Comparison of ENCODE assay signal across 1 cellular context in genomic region chr19:911197-912033, GRCh38.
TF ChIP-seq lines count a peak whose summit lies in the region.

No MANE protein-coding gene starts in this region.

TF ChIP-seq in K562, 482 proteins besides CTCF, POLR2A, EP300 and RAD21 (continued from another document):
- TF ChIP-seq SFPQ (IDR thresholded peaks at IDR 0.05; ENCODE audit: low read depth, low read length), result no peak
- peak; percentile 89 for TF ChIP-seq ZNF740 (CRISPR knock-in tag; IDR thresholded peaks at IDR 0.05)
- no peak for TF ChIP-seq ZNF740 (tag; IDR thresholded peaks at IDR 0.05)
- TF ChIP-seq ZFX (CRISPR knock-in tag; IDR thresholded peaks at IDR 0.05), result peak; percentile 39; the same call in 1 of the 2 replicates
- TF ChIP-seq MNT (conservative IDR thresholded peaks at IDR 0.05), result peak; percentile 74 to 81
- no peak for TF ChIP-seq NCOR1 (IDR thresholded peaks at IDR 0.05)
- peak in 1 of 2 experiments; percentile 71; a peak in 1 of 4 replicates for TF ChIP-seq UBTF (IDR thresholded peaks at IDR 0.05; ENCODE audit: borderline replicate concordance in 1 of 2, low read depth in 2 of 2, low read length in 2 of 2)
- peak in 1 of 2 experiments; percentile 72; a peak in 2 of 4 replicates for TF ChIP-seq MLLT1 (IDR thresholded peaks at IDR 0.05)
- TF ChIP-seq HDAC1 (IDR thresholded peaks at IDR 0.05), result peak in 1 of 2 experiments; percentile 66; a peak in 1 of 4 replicates
- TF ChIP-seq BCOR (IDR thresholded peaks at IDR 0.05), result peak; percentile 95
- TF ChIP-seq RB1 (IDR thresholded peaks at IDR 0.05; ENCODE audit: low read depth), result 0 out of 2 replicates have a peak, but pooled peaks have one; percentile 5
- TF ChIP-seq POLR2G (IDR thresholded peaks at IDR 0.05; ENCODE audit: low read depth, low read length), result peak; percentile 83
- TF ChIP-seq ZNF431 (CRISPR knock-in tag; IDR thresholded peaks at IDR 0.05), result 0 out of 2 replicates have a peak, but pooled peaks have one; percentile 28
- TF ChIP-seq SLC30A9 (CRISPR knock-in tag; IDR thresholded peaks at IDR 0.05), result no peak
- TF ChIP-seq MEF2A (IDR thresholded peaks at IDR 0.05; ENCODE audit: control insufficient read depth, low read depth, low read length), result no peak
- TF ChIP-seq ARID4B (CRISPR knock-in tag; IDR thresholded peaks at IDR 0.05), result peak; percentile 48; the same call in 1 of the 2 replicates
- TF ChIP-seq MAZ (CRISPR knock-in tag; conservative IDR thresholded peaks at IDR 0.05 in 1 of 2, IDR thresholded peaks at IDR 0.05 in 1 of 2), result peak; percentile 18 to 60; a peak in 3 of 4 replicates
- peak; percentile 50; the same call in 1 of the 2 replicates for TF ChIP-seq NKRF (IDR thresholded peaks at IDR 0.05; ENCODE audit: borderline replicate concordance)
- TF ChIP-seq STAG1 (CRISPR knock-in tag; IDR thresholded peaks at IDR 0.05; ENCODE audit: borderline replicate concordance), result 0 out of 2 replicates have a peak, but pooled peaks have one; percentile 17
- TF ChIP-seq ZNF263 (CRISPR knock-in tag; IDR thresholded peaks at IDR 0.05; ENCODE audit: borderline replicate concordance), result peak; percentile 65; the same call in 1 of the 2 replicates
- no peak for TF ChIP-seq CSDE1 (IDR thresholded peaks at IDR 0.05)
- TF ChIP-seq ARID2 (IDR thresholded peaks at IDR 0.05), result no peak
- TF ChIP-seq POLR2B (IDR thresholded peaks at IDR 0.05; ENCODE audit: low read depth, partially characterized antibody), result peak; percentile 14
- TF ChIP-seq ID3 (CRISPR knock-in tag; IDR thresholded peaks at IDR 0.05), result no peak
- peak; percentile 60; the same call in 1 of the 2 replicates for TF ChIP-seq ID3 (tag; IDR thresholded peaks at IDR 0.05)
- TF ChIP-seq ZNF12 (CRISPR knock-in tag; IDR thresholded peaks at IDR 0.05), result no peak
- TF ChIP-seq NONO (IDR thresholded peaks at IDR 0.05; ENCODE audit: low read depth in 2 of 2, low read length in 1 of 2), result 0 out of 4 replicates have a peak, but pooled peaks of 1 of the 2 experiments have one; percentile 5
- TF ChIP-seq FOXJ3 (CRISPR knock-in tag; IDR thresholded peaks at IDR 0.05), result no peak
- TF ChIP-seq CXXC5 (CRISPR knock-in tag; IDR thresholded peaks at IDR 0.05), result 0 out of 2 replicates have a peak, but pooled peaks have one; percentile 30
